ENCODE assay signal across 1 cellular context in the genomic region with DNA sequence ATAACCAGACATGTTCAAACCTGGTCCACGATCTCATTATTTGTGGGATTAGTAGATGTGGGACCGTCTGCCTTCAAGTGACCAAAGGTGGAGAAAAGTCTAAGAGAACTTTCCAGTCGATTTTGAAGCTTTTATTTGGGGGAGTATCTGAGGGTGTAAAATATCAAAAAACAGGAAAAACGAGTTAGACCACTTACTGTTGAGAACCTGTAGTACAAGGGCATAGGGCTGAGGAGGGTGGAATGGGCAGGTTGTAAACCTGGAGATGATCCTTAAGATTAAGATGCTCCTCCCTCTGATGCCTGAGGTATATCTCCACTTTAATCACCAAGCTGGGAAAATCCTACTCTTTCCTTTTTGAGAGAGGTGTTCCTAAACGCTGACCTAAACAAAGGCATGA.
A peak's percentile ranks its signal among the peaks of the same experiment; 100 is the strongest.
TF ChIP-seq lines count a peak whose summit lies in the region.

No MANE protein-coding gene starts in this region.

TF ChIP-seq in GM23338, 12 proteins besides CTCF, POLR2A, EP300 and RAD21:
- TF ChIP-seq NANOG (IDR thresholded peaks at IDR 0.05; ENCODE audit: borderline replicate concordance) (no peak), EZH2phosphoT487 (IDR thresholded peaks at IDR 0.05; ENCODE audit: unreplicated experiment) (no peak), ZNF114 (CRISPR knock-in tag; IDR thresholded peaks at IDR 0.05) (no peak)
- TF ChIP-seq, protein P1, sequence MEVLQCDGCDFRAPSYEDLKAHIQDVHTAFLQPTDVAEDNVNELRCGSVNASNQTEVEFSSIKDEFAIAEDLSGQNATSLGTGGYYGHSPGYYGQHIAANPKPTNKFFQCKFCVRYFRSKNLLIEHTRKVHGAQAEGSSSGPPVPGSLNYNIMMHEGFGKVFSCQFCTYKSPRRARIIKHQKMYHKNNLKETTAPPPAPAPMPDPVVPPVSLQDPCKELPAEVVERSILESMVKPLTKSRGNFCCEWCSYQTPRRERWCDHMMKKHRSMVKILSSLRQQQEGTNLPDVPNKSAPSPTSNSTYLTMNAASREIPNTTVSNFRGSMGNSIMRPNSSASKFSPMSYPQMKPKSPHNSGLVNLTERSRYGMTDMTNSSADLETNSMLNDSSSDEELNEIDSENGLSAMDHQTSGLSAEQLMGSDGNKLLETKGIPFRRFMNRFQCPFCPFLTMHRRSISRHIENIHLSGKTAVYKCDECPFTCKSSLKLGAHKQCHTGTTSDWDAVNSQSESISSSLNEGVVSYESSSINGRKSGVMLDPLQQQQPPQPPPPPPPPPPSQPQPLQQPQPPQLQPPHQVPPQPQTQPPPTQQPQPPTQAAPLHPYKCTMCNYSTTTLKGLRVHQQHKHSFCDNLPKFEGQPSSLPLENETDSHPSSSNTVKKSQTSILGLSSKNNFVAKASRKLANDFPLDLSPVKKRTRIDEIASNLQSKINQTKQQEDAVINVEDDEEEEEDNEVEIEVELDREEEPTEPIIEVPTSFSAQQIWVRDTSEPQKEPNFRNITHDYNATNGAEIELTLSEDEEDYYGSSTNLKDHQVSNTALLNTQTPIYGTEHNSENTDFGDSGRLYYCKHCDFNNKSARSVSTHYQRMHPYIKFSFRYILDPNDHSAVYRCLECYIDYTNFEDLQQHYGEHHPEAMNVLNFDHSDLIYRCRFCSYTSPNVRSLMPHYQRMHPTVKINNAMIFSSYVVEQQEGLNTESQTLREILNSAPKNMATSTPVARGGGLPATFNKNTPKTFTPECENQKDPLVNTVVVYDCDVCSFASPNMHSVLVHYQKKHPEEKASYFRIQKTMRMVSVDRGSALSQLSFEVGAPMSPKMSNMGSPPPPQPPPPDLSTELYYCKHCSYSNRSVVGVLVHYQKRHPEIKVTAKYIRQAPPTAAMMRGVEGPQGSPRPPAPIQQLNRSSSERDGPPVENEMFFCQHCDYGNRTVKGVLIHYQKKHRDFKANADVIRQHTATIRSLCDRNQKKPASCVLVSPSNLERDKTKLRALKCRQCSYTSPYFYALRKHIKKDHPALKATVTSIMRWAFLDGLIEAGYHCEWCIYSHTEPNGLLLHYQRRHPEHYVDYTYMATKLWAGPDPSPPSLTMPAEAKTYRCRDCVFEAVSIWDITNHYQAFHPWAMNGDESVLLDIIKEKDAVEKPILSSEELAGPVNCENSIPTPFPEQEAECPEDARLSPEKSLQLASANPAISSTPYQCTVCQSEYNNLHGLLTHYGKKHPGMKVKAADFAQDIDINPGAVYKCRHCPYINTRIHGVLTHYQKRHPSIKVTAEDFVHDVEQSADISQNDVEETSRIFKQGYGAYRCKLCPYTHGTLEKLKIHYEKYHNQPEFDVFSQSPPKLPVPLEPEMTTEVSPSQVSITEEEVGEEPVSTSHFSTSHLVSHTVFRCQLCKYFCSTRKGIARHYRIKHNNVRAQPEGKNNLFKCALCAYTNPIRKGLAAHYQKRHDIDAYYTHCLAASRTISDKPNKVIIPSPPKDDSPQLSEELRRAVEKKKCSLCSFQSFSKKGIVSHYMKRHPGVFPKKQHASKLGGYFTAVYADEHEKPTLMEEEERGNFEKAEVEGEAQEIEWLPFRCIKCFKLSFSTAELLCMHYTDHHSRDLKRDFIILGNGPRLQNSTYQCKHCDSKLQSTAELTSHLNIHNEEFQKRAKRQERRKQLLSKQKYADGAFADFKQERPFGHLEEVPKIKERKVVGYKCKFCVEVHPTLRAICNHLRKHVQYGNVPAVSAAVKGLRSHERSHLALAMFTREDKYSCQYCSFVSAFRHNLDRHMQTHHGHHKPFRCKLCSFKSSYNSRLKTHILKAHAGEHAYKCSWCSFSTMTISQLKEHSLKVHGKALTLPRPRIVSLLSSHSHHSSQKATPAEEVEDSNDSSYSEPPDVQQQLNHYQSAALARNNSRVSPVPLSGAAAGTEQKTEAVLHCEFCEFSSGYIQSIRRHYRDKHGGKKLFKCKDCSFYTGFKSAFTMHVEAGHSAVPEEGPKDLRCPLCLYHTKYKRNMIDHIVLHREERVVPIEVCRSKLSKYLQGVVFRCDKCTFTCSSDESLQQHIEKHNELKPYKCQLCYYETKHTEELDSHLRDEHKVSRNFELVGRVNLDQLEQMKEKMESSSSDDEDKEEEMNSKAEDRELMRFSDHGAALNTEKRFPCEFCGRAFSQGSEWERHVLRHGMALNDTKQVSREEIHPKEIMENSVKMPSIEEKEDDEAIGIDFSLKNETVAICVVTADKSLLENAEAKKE (CRISPR knock-in tag; IDR thresholded peaks at IDR 0.05): 0 out of 2 replicates have a peak, but pooled peaks have one; percentile 35
- TF ChIP-seq, protein P2, sequence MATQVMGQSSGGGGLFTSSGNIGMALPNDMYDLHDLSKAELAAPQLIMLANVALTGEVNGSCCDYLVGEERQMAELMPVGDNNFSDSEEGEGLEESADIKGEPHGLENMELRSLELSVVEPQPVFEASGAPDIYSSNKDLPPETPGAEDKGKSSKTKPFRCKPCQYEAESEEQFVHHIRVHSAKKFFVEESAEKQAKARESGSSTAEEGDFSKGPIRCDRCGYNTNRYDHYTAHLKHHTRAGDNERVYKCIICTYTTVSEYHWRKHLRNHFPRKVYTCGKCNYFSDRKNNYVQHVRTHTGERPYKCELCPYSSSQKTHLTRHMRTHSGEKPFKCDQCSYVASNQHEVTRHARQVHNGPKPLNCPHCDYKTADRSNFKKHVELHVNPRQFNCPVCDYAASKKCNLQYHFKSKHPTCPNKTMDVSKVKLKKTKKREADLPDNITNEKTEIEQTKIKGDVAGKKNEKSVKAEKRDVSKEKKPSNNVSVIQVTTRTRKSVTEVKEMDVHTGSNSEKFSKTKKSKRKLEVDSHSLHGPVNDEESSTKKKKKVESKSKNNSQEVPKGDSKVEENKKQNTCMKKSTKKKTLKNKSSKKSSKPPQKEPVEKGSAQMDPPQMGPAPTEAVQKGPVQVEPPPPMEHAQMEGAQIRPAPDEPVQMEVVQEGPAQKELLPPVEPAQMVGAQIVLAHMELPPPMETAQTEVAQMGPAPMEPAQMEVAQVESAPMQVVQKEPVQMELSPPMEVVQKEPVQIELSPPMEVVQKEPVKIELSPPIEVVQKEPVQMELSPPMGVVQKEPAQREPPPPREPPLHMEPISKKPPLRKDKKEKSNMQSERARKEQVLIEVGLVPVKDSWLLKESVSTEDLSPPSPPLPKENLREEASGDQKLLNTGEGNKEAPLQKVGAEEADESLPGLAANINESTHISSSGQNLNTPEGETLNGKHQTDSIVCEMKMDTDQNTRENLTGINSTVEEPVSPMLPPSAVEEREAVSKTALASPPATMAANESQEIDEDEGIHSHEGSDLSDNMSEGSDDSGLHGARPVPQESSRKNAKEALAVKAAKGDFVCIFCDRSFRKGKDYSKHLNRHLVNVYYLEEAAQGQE (IDR thresholded peaks at IDR 0.05; ENCODE audit: unreplicated experiment): no peak
TF ChIP-seq in GM23338: peak in this region for 1.
